ENCODE assay signal across 9 cellular contexts in genomic region chr6:149334201-149334600, GRCh38. TPM values are rescaled to one million over a fixed set of nuclear protein-coding genes. Genes with fewer than 3 reads are reported as not detected.
DNase-seq lines count a peak whose midpoint lies in the region; ATAC-seq and TF ChIP-seq lines count a peak whose summit lies in the region.
"Had no signal": no experiment of that assay in that cellular context is flagged by ENCODE, and none has a peak within 500 bp of the region (broad histone marks: within the 10 kb centered on the region; RNA-seq: fewer than 3 reads in every experiment).

No MANE protein-coding gene starts in this region.

- DNase-seq in HCT116 (ENCODE audit: low read depth, low spot score) (no peak), astrocyte of the cerebellum (ENCODE audit: low read depth) (peak; percentile 61), kidney tubule cell (ENCODE audit: low spot score) (peak; percentile 71), cardiac septum (ENCODE audit: low spot score) (no peak), G401 (ENCODE audit: low spot score) (no peak)
- DNase-seq: NCI-H526 had no signal

- CTCF ChIA-PET in HCT116 (lab: Charles Lee) = no interaction called here

- H3K27ac ChIP-seq in ACC112 (ENCODE audit: low read depth, low read length) (peak overlapping the region; percentile 74), HCT116 (ENCODE audit: low read depth, low read length) (peak overlapping the region; percentile 93; the same call in 1 of the 2 replicates)

- in situ Hi-C loops in astrocyte of the cerebellum (cut with HindIII; ENCODE audit: low sequenced_read_pairs) (no loop called here), G401 (cut with HindIII; ENCODE audit: low sequenced_read_pairs) (no loop called here)

- H3K4me3 ChIP-seq in ACC112 (ENCODE audit: low read depth, low read length) (peak overlapping the region; percentile 48), HCT116 (replicated peaks in 1 of 2; ENCODE audit: low read depth in 1 of 2, low read length in 2 of 2) (peak overlapping the region in 1 of 2 experiments; percentile 37; a peak in 2 of 4 replicates), astrocyte of the cerebellum (ENCODE audit: low read depth, low read length) (no peak overlapping the region)

- intact Hi-C loops in HCT116 (cut with micrococcal nuclease) (loop anchor here (5.0 kb wide), 1 partner anchor 102 kb away; no protein-coding TSS in a partner anchor), cardiac septum (cut with DNase I) (no loop called here)

- H3K9ac ChIP-seq in HCT116 (ENCODE audit: low read length) = peak overlapping the region; percentile 43

- H3K27me3 ChIP-seq in ACC112 (ENCODE audit: insufficient read depth, low read length) (no peaks in the 10 kb centered on the region), HCT116 (ENCODE audit: insufficient read depth, low read length) (no peaks in the 10 kb centered on the region)

- H2AFZ ChIP-seq in ACC112 (ENCODE audit: low read length, unreplicated experiment) (no peak overlapping the region), HCT116 (ENCODE audit: low read depth, low read length, poor library complexity, severe bottlenecking) (no peak overlapping the region)

- H3K4me2 ChIP-seq in HCT116 (ENCODE audit: low read length) = peak overlapping the region; percentile 66

- peaks cover 5% of the 10 kb centered on the region; the same call in 1 of the 2 replicates for H4K20me1 ChIP-seq in HCT116 (ENCODE audit: insufficient read depth)

- TF ChIP-seq CTCF in HCT116 (IDR thresholded peaks at IDR 0.05 in 2 of 3, conservative IDR thresholded peaks at IDR 0.05 in 1 of 3; ENCODE audit: borderline replicate concordance in 1 of 3, insufficient read depth in 1 of 3, low read depth in 2 of 3, low read length in 2 of 3) (no peak), astrocyte of the cerebellum (IDR thresholded peaks at IDR 0.05; ENCODE audit: low read depth, low read length, missing control alignments) (no peak)

- H3K9me2 ChIP-seq in HCT116 (ENCODE audit: insufficient read depth) = no peaks in the 10 kb centered on the region

- RAD21 ChIA-PET in HCT116 (lab: Charles Lee; ENCODE audit: low non-redundant PET in 1 of 2, low total read pairs in 2 of 2, uncharacterized antibody in 2 of 2, unreplicated experiment in 2 of 2) = no interaction called here

- H3K79me2 ChIP-seq in ACC112 (ENCODE audit: control insufficient read depth, insufficient read depth, low read length, unreplicated experiment) (peaks cover 95% of the 10 kb centered on the region), HCT116 (ENCODE audit: insufficient read depth, low read length) (peaks cover 100% of the 10 kb centered on the region)

- H3K9me3 ChIP-seq in HCT116 (ENCODE audit: control insufficient read depth in 1 of 2, insufficient read depth in 1 of 2, low read depth in 1 of 2, low read length in 2 of 2) = no peaks in the 10 kb centered on the region

- no TSS peak for BruUV-seq in HCT116 (replicated peaks; lab: Mats Ljungman, UMichigan)

- POLR2A ChIA-PET in HCT116 (lab: Charles Lee) = interaction anchor here (1.0 kb wide), 1 partner anchor 11 kb away, joined by 3 read pairs; no protein-coding TSS in a partner anchor

- no peak for TF ChIP-seq POLR2A in HCT116 (IDR thresholded peaks at IDR 0.05; ENCODE audit: borderline replicate concordance, extremely low read depth, insufficient read depth, insufficient read length)

- no peak for TF ChIP-seq RAD21 in HCT116 (IDR thresholded peaks at IDR 0.05; ENCODE audit: low read depth)

- H3K4me1 ChIP-seq in ACC112 (ENCODE audit: control insufficient read depth, insufficient read depth, low read length, unreplicated experiment) (peaks cover 79% of the 10 kb centered on the region), HCT116 (ENCODE audit: control insufficient read depth in 1 of 2, insufficient read depth in 2 of 2, low read length in 2 of 2) (peaks cover 48 to 72% of the 10 kb centered on the region in 2 experiments)

- ATAC-seq in HCT116 = peak; percentile 31
- no peak for ATAC-seq in GM21447 (IDR thresholded peaks at IDR 0.05; ENCODE audit: unreplicated experiment)
- ATAC-seq in HG03565 (IDR thresholded peaks at IDR 0.05; ENCODE audit: unreplicated experiment) = no peak

- H3K36me3 ChIP-seq in ACC112 (ENCODE audit: insufficient read depth, low read length) (no peaks in the 10 kb centered on the region), HCT116 (ENCODE audit: control insufficient read depth in 1 of 2, insufficient read depth in 2 of 2, low read length in 2 of 2) (no peaks in the 10 kb centered on the region)

TF ChIP-seq in HCT116, 20 proteins besides CTCF, POLR2A, EP300 and RAD21:
- no peak for TF ChIP-seq TCF7L2 (IDR thresholded peaks at IDR 0.05; ENCODE audit: borderline replicate concordance, extremely low read depth, insufficient read depth, insufficient read length)
- 0 out of 2 replicates have a peak, but pooled peaks have one; percentile 25 for TF ChIP-seq CBX3 (IDR thresholded peaks at IDR 0.05; ENCODE audit: low read depth)
- TF ChIP-seq ZNF274 (IDR thresholded peaks at IDR 0.05; ENCODE audit: low read depth, low read length) = no peak

RNA-seq across cellular contexts. Expression of gene TAB2, which starts 16.7 kb away (rescaled TPM):
- 56.7 TPM for total RNA-seq in HCT116 (2021; ENCODE audit: unreplicated experiment)
- 27.9 and 35.0 TPM in 2 replicates for polyA plus RNA-seq in HCT116 (2012)
- 49.2 TPM for total RNA-seq in cardiac septum
- total RNA-seq in G401 (2014; rRNA removed; shearing (Covaris generic)) = 38.0 and 52.0 TPM in 2 replicates

Comparison
In these comparisons a context has a peak if more than half of its experiments do, and no peak if none do; other contexts are left out.
1. DNase-seq: peak in astrocyte of the cerebellum (single experiment) and kidney tubule cell (single experiment); none in HCT116 (single experiment), cardiac septum (single experiment) and G401 (single experiment).